Comparison of ENCODE assay signal across 12 cellular contexts in the genomic region with DNA sequence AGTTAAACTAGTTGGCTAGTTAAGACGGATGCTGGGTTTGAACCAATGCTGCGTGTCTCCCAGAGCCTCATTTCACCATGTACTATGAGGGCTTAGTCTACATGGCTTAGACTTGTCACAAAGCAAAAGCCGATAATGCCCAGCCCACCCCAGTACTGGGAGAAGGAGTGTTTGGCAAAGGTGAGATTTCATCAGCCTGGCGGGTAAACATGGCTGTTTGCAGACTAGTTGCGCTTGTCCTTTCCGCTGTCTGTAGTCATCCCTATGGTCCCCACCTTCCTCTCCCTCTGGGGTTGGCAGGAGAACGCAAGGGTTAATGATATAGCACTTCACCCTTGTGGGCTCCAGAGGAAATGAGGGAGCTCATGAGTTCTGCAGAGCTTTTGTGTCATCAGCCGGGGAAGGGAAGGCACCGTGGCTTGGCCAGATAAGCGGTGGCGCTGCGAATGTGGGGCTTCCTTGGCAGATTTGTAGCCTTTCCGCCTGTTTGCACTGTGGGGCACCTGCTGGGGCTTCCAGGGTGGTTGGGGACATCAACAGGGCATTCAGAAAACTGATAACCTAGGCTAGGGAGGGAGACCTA. TPM values are rescaled to one million over a fixed set of nuclear protein-coding genes. Genes with fewer than 3 reads are reported as not detected.
DNase-seq lines count a peak whose midpoint lies in the region; ATAC-seq and TF ChIP-seq lines count a peak whose summit lies in the region.
"Had no signal": no experiment of that assay in that cellular context is flagged by ENCODE, and none has a peak within 500 bp of the region (broad histone marks: within the 10 kb centered on the region; RNA-seq: fewer than 3 reads in every experiment).

No MANE protein-coding gene starts in this region.

- ATAC-seq in gastrocnemius medialis = no peak

- H3K27me3 ChIP-seq in adrenal gland = no peaks in the 10 kb centered on the region
- H3K27me3 ChIP-seq in gastrocnemius medialis = no peaks in the 10 kb centered on the region
- H3K27me3 ChIP-seq in smooth muscle cell (ENCODE audit: low read depth) = no peaks in the 10 kb centered on the region

- H3K4me2 ChIP-seq in smooth muscle cell = no peak overlapping the region

- H3K36me3 ChIP-seq in adrenal gland (replicated peaks in 1 of 2) (no peaks in the 10 kb centered on the region), gastrocnemius medialis (no peaks in the 10 kb centered on the region), smooth muscle cell (ENCODE audit: low read depth) (no peaks in the 10 kb centered on the region)

- H4K20me1 ChIP-seq in smooth muscle cell (ENCODE audit: low read depth) = no peaks in the 10 kb centered on the region

- no peaks in the 10 kb centered on the region for H3K9me3 ChIP-seq in adrenal gland (replicated peaks in 1 of 3)
- no peaks in the 10 kb centered on the region for H3K9me3 ChIP-seq in gastrocnemius medialis
- H3K9me3 ChIP-seq in smooth muscle cell (replicated peaks; ENCODE audit: low read depth) = no peaks in the 10 kb centered on the region

- H3K4me3 ChIP-seq in adrenal gland (no peak overlapping the region), gastrocnemius medialis (peak overlapping the region in 1 of 4 donors; percentile 21), smooth muscle cell (no peak overlapping the region)

- TF ChIP-seq POLR2A in adrenal gland (IDR thresholded peaks at IDR 0.05) (no peak), gastrocnemius medialis (IDR thresholded peaks at IDR 0.05) (no peak)

- H2AFZ ChIP-seq in smooth muscle cell (ENCODE audit: low read depth) = no peak overlapping the region

- TF ChIP-seq CTCF in adrenal gland (IDR thresholded peaks at IDR 0.05) = no peak
- no peak for TF ChIP-seq CTCF in gastrocnemius medialis (IDR thresholded peaks at IDR 0.05 in 4 of 5, conservative IDR thresholded peaks at IDR 0.05 in 1 of 5)
- no peak for TF ChIP-seq CTCF in smooth muscle cell (IDR thresholded peaks at IDR 0.05; ENCODE audit: borderline replicate concordance, insufficient read depth, poor library complexity, severe bottlenecking)

- 59 to 83% (median 63%) methylated on average over 13 of the region's 13 CpGs for whole genome bisulfite sequencing in adrenal gland, 4 donors
- WGBS in smooth muscle cell (ENCODE audit: low lambda C conversion rate) = 66% methylated on average over 13 of the region's 13 CpGs

- H3K9ac ChIP-seq in smooth muscle cell (ENCODE audit: low read depth) = no peak overlapping the region

- in situ Hi-C loops in gastrocnemius medialis (cut with MboI; ENCODE audit: low sequenced_read_pairs in 4 of 4) = no loop called here

- H3K4me1 ChIP-seq in adrenal gland (replicated peaks in 1 of 2) (peaks cover 27 to 49% of the 10 kb centered on the region in 2 donors), gastrocnemius medialis (peaks cover 50 to 55% of the 10 kb centered on the region in 2 donors), smooth muscle cell (ENCODE audit: low read depth) (peaks cover 12% of the 10 kb centered on the region)

- peak overlapping the region in 3 of 5 donors; percentile 11 to 90 (median 34) for H3K27ac ChIP-seq in adrenal gland
- peak overlapping the region in 3 of 4 donors; percentile 43 to 64 (median 58) for H3K27ac ChIP-seq in gastrocnemius medialis
- H3K27ac ChIP-seq in smooth muscle cell (ENCODE audit: low read depth) = no peak overlapping the region

- peaks cover 5% of the 10 kb centered on the region for H3K79me2 ChIP-seq in smooth muscle cell (ENCODE audit: low read depth)

- intact Hi-C loops in adrenal gland (cut with DNase I) (no loop called here), gastrocnemius medialis (cut with DNase I; ENCODE audit: low total_unique reads) (no loop called here)

- H3F3A ChIP-seq in smooth muscle cell (ENCODE audit: low read depth) = no peaks in the 10 kb centered on the region

- DNase-seq in NCI-H345 (lab: John Stamatoyannopoulos, UW) = peak; percentile 46
- DNase-seq in NCI-H345 treated with DMSO at 0.1 percent for 48 hours (lab: John Stamatoyannopoulos, UW; ENCODE audit: unreplicated experiment) = no peak
- peak; percentile 46 for DNase-seq in NCI-H748 (lab: John Stamatoyannopoulos, UW; ENCODE audit: unreplicated experiment)
- DNase-seq in adrenal gland = no peak
- DNase-seq in gastrocnemius medialis = no peak
- no peak for DNase-seq in smooth muscle cell (lab: John Stamatoyannopoulos, UW; ENCODE audit: unreplicated experiment)
- DNase-seq in NCI-H2107 treated with DMSO at 0.1 percent for 48 hours (lab: John Stamatoyannopoulos, UW; ENCODE audit: unreplicated experiment) = no peak
- DNase-seq in NCI-H187 treated with DMSO at 0.1 percent for 48 hours (lab: John Stamatoyannopoulos, UW) = no peak
- DNase-seq: 8988T; midbrain; NCI-H1694; stimulated activated CD4-positive, alpha-beta T cell treated with anti-CD3 and anti-CD28 coated beads, Interleukin-15, amount 100 ng/mL, for 24 hours had no signal

RNA-seq across cellular contexts. Expression of a gene that starts 29.2 kb away (rescaled TPM):
- total RNA-seq in adrenal gland (10 to 100 TPM; 13.7 to 44.5 (median 28.7) TPM), gastrocnemius medialis (10 to 100 TPM; 15.6 to 31.1 (median 16.3) TPM), smooth muscle cell (2.3 and 2.6 TPM in 2 replicates)
- polyA plus RNA-seq in adrenal gland (10 to 100 TPM; 10.1 to 23.6 (median 10.3) TPM), smooth muscle cell (0.41 and 7.0 TPM in 2 replicates)

RNA-seq across cellular contexts. Expression of a gene that starts 49.7 kb away (rescaled TPM):
- total RNA-seq in adrenal gland (10 to 100 TPM in 5 of 8 donors, 1 to 10 TPM in 3; 3.8 to 14.0 (median 11.2) TPM), gastrocnemius medialis (1 to 10 TPM in 3 of 4 donors, under 1 TPM in 1; 0.66 to 3.1 (median 2.3) TPM), smooth muscle cell (3.7 and 21.4 TPM in 2 replicates)
- polyA plus RNA-seq in adrenal gland (1 to 10 TPM; 3.1 to 7.7 (median 4.1) TPM), smooth muscle cell (8.9 and 17.3 TPM in 2 replicates)

Comparison
In these comparisons a context has a peak if more than half of its experiments do, and no peak if none do; other contexts are left out.
1. DNase-seq: peak in NCI-H345 (single experiment) and NCI-H748 (single experiment); none in NCI-H345 treated with DMSO at 0.1 percent for 48 hours (single experiment), adrenal gland (0 of 7), gastrocnemius medialis (0 of 2), smooth muscle cell (single experiment), NCI-H2107 treated with DMSO at 0.1 percent for 48 hours (single experiment) and NCI-H187 treated with DMSO at 0.1 percent for 48 hours (single experiment).